In genomic region chr10:4704034-4704545, GRCh38 we compare ENCODE assay signal across 7 cellular contexts.
DNase-seq lines count a peak whose midpoint lies in the region; ATAC-seq and FAIRE-seq lines count a peak whose summit lies in the region.

No MANE protein-coding gene starts in this region.

- ATAC-seq in GM21526 (IDR thresholded peaks at IDR 0.05; ENCODE audit: low FRiP score, unreplicated experiment), result no peak

- peak; percentile 28 for DNase-seq in HK-2 (ENCODE audit: unreplicated experiment)
- DNase-seq in SJCRH30, result peak; percentile 46 to 67
- DNase-seq in foreskin melanocyte, result peak; percentile 55
- peak; percentile 78 for DNase-seq in small intestine
- DNase-seq in NCI-H69 (lab: John Stamatoyannopoulos, UW), result no peak
- no peak for DNase-seq in stimulated activated CD4-positive, alpha-beta T cell treated with anti-CD3 and anti-CD28 coated beads, Interleukin-15, amount 100 ng/mL, for 24 hours

- peak overlapping the region; percentile 56 for H3K27ac ChIP-seq in SJCRH30
- no peak overlapping the region for H3K27ac ChIP-seq in small intestine (ENCODE audit: low read depth in 1 of 2, low read length in 1 of 2)

- 7 to 58% (median 36%) methylated on average over 2 of the region's 2 CpGs for WGBS in small intestine, 3 donors

- H3K36me3 ChIP-seq in SJCRH30, result no peaks in the 10 kb centered on the region
- H3K36me3 ChIP-seq in small intestine (ENCODE audit: control insufficient read depth in 2 of 2, insufficient read depth in 2 of 2, low read length in 2 of 2), result no peaks in the 10 kb centered on the region

- H3K9me3 ChIP-seq in SJCRH30 (replicated peaks) (no peaks in the 10 kb centered on the region), small intestine (ENCODE audit: control insufficient read depth, low read depth) (no peaks in the 10 kb centered on the region)

- H3K27me3 ChIP-seq in SJCRH30 (no peaks in the 10 kb centered on the region), small intestine (ENCODE audit: control insufficient read depth in 2 of 2, insufficient read depth in 2 of 2, low read length in 2 of 2) (no peaks in the 10 kb centered on the region)

- H3K4me3 ChIP-seq in SJCRH30, result no peak overlapping the region
- H3K4me3 ChIP-seq in small intestine (ENCODE audit: low read depth in 1 of 2, low read length in 2 of 2), result no peak overlapping the region

- peaks cover 7% of the 10 kb centered on the region for H3K4me1 ChIP-seq in SJCRH30
- H3K4me1 ChIP-seq in small intestine (ENCODE audit: control insufficient read depth in 2 of 2, insufficient read depth in 1 of 2, low read depth in 1 of 2, low read length in 1 of 2), result peaks cover 1 to 3% of the 10 kb centered on the region in 2 donors

- FAIRE-seq in small intestine (lab: Jason Lieb, UNC), result no peak

Comparison
In these comparisons a context has a peak if more than half of its experiments do, and no peak if none do; other contexts are left out.
1. DNase-seq: peak in HK-2 (single experiment), SJCRH30 (2 of 2), foreskin melanocyte (single experiment) and small intestine (single experiment); none in NCI-H69 (single experiment) and stimulated activated CD4-positive, alpha-beta T cell treated with anti-CD3 and anti-CD28 coated beads, Interleukin-15, amount 100 ng/mL, for 24 hours (single experiment).